In genomic region chr5:128538249-128539037, GRCh38 we compare ENCODE assay signal across 1 cellular context.
TF ChIP-seq lines count a peak whose summit lies in the region.

No MANE protein-coding gene starts in this region.

TF ChIP-seq in HEK293, 187 proteins besides CTCF, POLR2A, EP300 and RAD21 (continued from another document):
- TF ChIP-seq, protein P1, sequence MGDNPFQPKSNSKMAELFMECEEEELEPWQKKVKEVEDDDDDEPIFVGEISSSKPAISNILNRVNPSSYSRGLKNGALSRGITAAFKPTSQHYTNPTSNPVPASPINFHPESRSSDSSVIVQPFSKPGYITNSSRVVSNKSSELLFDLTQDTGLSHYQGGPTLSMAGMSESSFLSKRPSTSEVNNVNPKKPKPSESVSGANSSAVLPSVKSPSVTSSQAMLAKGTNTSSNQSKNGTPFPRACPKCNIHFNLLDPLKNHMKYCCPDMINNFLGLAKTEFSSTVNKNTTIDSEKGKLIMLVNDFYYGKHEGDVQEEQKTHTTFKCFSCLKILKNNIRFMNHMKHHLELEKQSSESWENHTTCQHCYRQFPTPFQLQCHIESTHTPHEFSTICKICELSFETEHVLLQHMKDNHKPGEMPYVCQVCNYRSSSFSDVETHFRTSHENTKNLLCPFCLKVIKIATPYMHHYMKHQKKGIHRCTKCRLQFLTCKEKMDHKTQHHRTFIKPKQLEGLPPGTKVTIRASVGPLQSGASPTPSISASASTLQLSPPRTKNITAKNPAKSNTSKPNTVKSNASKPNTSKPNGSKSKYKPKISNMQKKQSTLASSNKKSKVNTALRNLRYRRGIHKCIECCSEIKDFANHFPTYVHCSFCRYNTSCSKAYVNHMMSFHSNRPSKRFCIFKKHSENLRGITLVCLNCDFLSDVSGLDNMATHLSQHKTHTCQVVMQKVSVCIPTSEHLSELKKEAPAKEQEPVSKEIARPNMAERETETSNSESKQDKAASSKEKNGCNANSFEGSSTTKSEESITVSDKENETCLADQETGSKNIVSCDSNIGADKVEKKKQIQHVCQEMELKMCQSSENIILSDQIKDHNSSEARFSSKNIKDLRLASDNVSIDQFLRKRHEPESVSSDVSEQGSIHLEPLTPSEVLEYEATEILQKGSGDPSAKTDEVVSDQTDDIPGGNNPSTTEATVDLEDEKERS (tag by site-specific recombination; IDR thresholded peaks at IDR 0.05) = no peak
- TF ChIP-seq, protein P2, sequence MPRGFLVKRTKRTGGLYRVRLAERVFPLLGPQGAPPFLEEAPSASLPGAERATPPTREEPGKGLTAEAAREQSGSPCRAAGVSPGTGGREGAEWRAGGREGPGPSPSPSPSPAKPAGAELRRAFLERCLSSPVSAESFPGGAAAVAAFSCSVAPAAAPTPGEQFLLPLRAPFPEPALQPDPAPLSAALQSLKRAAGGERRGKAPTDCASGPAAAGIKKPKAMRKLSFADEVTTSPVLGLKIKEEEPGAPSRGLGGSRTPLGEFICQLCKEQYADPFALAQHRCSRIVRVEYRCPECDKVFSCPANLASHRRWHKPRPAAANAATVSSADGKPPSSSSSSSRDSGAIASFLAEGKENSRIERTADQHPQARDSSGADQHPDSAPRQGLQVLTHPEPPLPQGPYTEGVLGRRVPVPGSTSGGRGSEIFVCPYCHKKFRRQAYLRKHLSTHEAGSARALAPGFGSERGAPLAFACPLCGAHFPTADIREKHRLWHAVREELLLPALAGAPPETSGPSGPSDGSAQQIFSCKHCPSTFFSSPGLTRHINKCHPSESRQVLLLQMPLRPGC (tag by site-specific recombination; IDR thresholded peaks at IDR 0.05) = 0 out of 2 replicates have a peak, but pooled peaks have one; percentile 42
- TF ChIP-seq ZNF404 (tag by site-specific recombination; IDR thresholded peaks at IDR 0.05) (no peak), ZNF350 (tag by site-specific recombination; IDR thresholded peaks at IDR 0.05) (no peak), PBX3 (CRISPR knock-in tag; IDR thresholded peaks at IDR 0.05) (0 out of 2 replicates have a peak, but pooled peaks have one; percentile 5), ZNF510 (tag by site-specific recombination; IDR thresholded peaks at IDR 0.05; ENCODE audit: insufficient replicate concordance) (no peak), ZNF391 (tag by site-specific recombination; IDR thresholded peaks at IDR 0.05; ENCODE audit: borderline replicate concordance, low read depth) (peak; percentile 86; the same call in 1 of the 2 replicates)
TF ChIP-seq in HEK293: peak in this region for 80.
